In the genomic region with DNA sequence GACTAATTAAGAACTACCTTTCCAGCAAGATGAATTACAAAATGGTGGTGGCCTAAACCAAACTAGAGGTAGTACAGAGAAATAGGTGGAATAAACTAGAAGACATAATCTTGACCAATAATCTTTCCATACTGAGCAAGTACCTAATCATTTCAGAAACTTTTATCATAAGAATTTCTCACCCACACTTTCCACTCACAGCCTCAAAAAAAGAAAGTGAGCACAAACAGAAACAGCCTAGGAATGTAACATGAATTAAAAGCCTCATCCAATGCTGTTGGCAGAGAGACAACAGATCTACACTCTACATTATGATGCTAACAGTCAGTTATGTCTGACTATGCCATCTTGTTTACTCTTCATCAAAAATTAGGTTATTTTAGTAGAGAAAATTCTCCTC, we compare ENCODE assay signal across 9 cellular contexts.
DNase-seq lines count a peak whose midpoint lies in the region; ATAC-seq lines count a peak whose summit lies in the region.
"Had no signal": no experiment of that assay in that cellular context is flagged by ENCODE, and none has a peak within 500 bp of the region (broad histone marks: within the 10 kb centered on the region; RNA-seq: fewer than 3 reads in every experiment).

No MANE protein-coding gene starts in this region.

- H3K4me3 ChIP-seq in BLaER1: peak overlapping the region; percentile 94; the same call in 1 of the 2 replicates
- H3K4me3 ChIP-seq in HUES48 (ENCODE audit: low read depth, low read length): peak overlapping the region; percentile 95

- peaks cover 12% of the 10 kb centered on the region for H3K36me3 Mint-ChIP-seq in memory B cell

- peak overlapping the region; percentile 84 for H3K4me2 ChIP-seq in BLaER1

- ATAC-seq in memory B cell (ENCODE audit: low read depth) (no peak), HG02642 (IDR thresholded peaks at IDR 0.05; ENCODE audit: poor library complexity, unreplicated experiment) (no peak)
- ATAC-seq: esophagus mucosa had no signal

- peaks cover 28% of the 10 kb centered on the region for H3K4me1 Mint-ChIP-seq in memory B cell

- H3K27me3 Mint-ChIP-seq in memory B cell: no peaks in the 10 kb centered on the region

- peaks cover 68% of the 10 kb centered on the region for H4K20me1 ChIP-seq in BLaER1

- DNase-seq in astrocyte of the hippocampus (ENCODE audit: low read depth, low spot score): peak; percentile 78
- DNase-seq in memory B cell (ENCODE audit: low spot score in 2 of 2): no peak
- no peak for DNase-seq in NCI-H2081 (lab: John Stamatoyannopoulos, UW)
- DNase-seq in NCI-H510A treated with DMSO at 0.1 percent for 48 hours (lab: John Stamatoyannopoulos, UW): no peak
- DNase-seq in NCI-H2029 treated with DMSO at 0.1 percent for 48 hours (lab: John Stamatoyannopoulos, UW): no peak

- no peaks in the 10 kb centered on the region for H3K9me3 ChIP-seq in BLaER1
- H3K9me3 ChIP-seq in HUES48 (ENCODE audit: control insufficient read depth, insufficient read depth, low read length): no peaks in the 10 kb centered on the region

- H3K9me3 Mint-ChIP-seq in memory B cell: no peaks in the 10 kb centered on the region

- peak overlapping the region; percentile 41 for H3K4me3 Mint-ChIP-seq in memory B cell

- H3K27ac Mint-ChIP-seq in memory B cell: peak overlapping the region; percentile 70

- peak overlapping the region; percentile 47 for H3K9ac ChIP-seq in BLaER1
- H3K9ac ChIP-seq in HUES48 (ENCODE audit: low read depth, low read length): no peak overlapping the region

- peaks cover 36% of the 10 kb centered on the region for H3K4me1 ChIP-seq in BLaER1
- H3K4me1 ChIP-seq in HUES48 (ENCODE audit: control insufficient read depth, insufficient read depth, low read length): peaks cover 26% of the 10 kb centered on the region

- no peaks in the 10 kb centered on the region for H3K27me3 ChIP-seq in BLaER1
- H3K27me3 ChIP-seq in HUES48 (ENCODE audit: control insufficient read depth, insufficient read depth, low read length): no peaks in the 10 kb centered on the region

- H3K27ac ChIP-seq in BLaER1 (no peak overlapping the region), HUES48 (ENCODE audit: low read depth, low read length) (no peak overlapping the region)

- H3K36me3 ChIP-seq in BLaER1: peaks cover 21% of the 10 kb centered on the region
- peaks cover 9% of the 10 kb centered on the region for H3K36me3 ChIP-seq in HUES48 (ENCODE audit: control insufficient read depth, insufficient read depth, low read length)
